8 cellular contexts compared by ENCODE assay signal in the genomic region with DNA sequence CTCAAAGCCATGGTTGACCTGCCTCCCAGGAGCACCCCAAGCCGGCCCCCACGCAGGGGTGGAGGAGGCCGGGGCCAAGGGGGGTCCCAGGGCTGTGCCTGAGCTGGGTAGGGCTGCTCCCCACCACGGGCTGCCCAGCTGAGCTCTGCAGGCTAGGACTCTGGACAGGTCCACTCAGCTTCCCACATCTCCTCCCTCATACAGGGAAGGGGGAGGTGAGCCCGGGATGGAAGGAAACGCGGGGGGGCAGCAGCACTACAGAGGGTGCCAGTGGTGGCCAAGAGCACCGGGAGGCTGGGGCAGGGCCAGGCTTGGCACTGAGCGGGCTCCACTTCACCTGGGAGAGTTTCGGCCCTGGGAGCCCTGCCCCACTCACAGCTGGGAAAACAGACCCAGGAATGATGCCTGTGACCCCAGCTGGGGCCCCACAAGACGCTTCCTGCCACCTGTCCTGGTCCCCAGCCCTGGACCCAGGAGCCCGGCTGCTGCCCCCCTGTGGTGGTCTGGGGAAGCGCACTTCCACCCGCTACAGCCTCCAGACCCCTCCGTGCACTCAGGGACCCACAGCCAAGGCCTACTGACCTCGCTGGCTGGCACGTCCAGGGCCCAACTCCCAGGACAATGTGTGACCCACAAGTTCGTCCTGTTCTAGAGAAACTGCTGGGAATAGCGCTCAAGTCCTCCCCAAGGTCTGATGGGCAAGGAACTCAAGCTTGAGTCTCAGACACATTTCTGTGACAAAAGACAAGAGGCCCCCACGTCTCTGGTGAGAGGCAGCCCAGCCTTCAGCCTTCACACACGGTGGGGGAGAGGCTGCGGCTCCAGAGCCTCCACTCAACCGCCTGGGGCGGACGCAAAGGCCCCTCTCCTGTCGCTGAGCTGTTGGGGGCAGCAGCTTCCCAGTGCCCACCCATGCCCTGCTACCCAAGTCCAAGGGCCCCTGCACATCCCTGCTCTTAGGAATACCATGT. TPM values are rescaled to one million over a fixed set of nuclear protein-coding genes. Genes with fewer than 3 reads are reported as not detected.
DNase-seq lines count a peak whose midpoint lies in the region; ATAC-seq lines count a peak whose summit lies in the region.

No MANE protein-coding gene starts in this region.

- peak overlapping the region in 2 of 3 donors; percentile 2 to 60 for H3K9ac ChIP-seq in skeletal muscle tissue (ENCODE audit: low read depth in 1 of 3, low read length in 3 of 3)

- peaks cover 32 to 48% (median 42%) of the 10 kb centered on the region in 3 donors for H3K4me1 ChIP-seq in skeletal muscle tissue (ENCODE audit: control insufficient read depth in 3 of 3, insufficient read depth in 3 of 3, low read length in 3 of 3)

- peak overlapping the region in 1 of 3 donors; percentile 35 for H3K4me3 ChIP-seq in skeletal muscle tissue (ENCODE audit: low read length in 3 of 3)

- peaks cover 11 to 16% (median 13%) of the 10 kb centered on the region in 3 donors for H3K36me3 ChIP-seq in skeletal muscle tissue (ENCODE audit: control insufficient read depth in 3 of 3, insufficient read depth in 3 of 3, low read length in 3 of 3)

- H3K27ac ChIP-seq in skeletal muscle tissue (ENCODE audit: low read depth, low read length): no peak overlapping the region

- intact Hi-C loops in Right ventricle myocardium superior (cut with DNase I): loop anchor here (10.0 kb wide), 1 partner anchor 133 kb away; no protein-coding TSS in a partner anchor

- DNase-seq in COLO668 (lab: John Stamatoyannopoulos, UW; ENCODE audit: unreplicated experiment) (peak; percentile 96), SHP77 (lab: John Stamatoyannopoulos, UW) (peak; percentile 50 to 76), activated gamma-delta T cell (lab: John Stamatoyannopoulos, UW) (peak; percentile 55), Right ventricle myocardium superior (peak; percentile 81), COLO829 (ENCODE audit: low spot score) (no peak), NCI-H2107 treated with DMSO at 0.1 percent for 48 hours (lab: John Stamatoyannopoulos, UW; ENCODE audit: unreplicated experiment) (no peak)

- H3K9me3 ChIP-seq in skeletal muscle tissue (ENCODE audit: control insufficient read depth in 3 of 3, low read length in 3 of 3): no peaks in the 10 kb centered on the region

- ATAC-seq in HG03460 (IDR thresholded peaks at IDR 0.05; ENCODE audit: unreplicated experiment) (peak; percentile 30), Right ventricle myocardium superior (ENCODE audit: poor library complexity) (peak; percentile 39)

- no peaks in the 10 kb centered on the region for H3K27me3 ChIP-seq in skeletal muscle tissue (ENCODE audit: control insufficient read depth in 3 of 3, insufficient read depth in 3 of 3, low read length in 3 of 3)

RNA-seq across cellular contexts. Expression of a gene that starts 3.0 kb away (rescaled TPM):
- total RNA-seq in Right ventricle myocardium superior: 271 TPM
- total RNA-seq in skeletal muscle tissue: 51.7 TPM

RNA-seq across cellular contexts. Expression of a gene that starts 13.7 kb away (rescaled TPM):
- 21.7 TPM for total RNA-seq in Right ventricle myocardium superior
- total RNA-seq in skeletal muscle tissue: 60.0 TPM

RNA-seq across cellular contexts. Expression of a gene that starts 22.8 kb away (rescaled TPM):
- 126 TPM for total RNA-seq in Right ventricle myocardium superior
- 44.9 TPM for total RNA-seq in skeletal muscle tissue

RNA-seq across cellular contexts. Expression of a gene that starts 27.1 kb away (rescaled TPM):
- total RNA-seq in Right ventricle myocardium superior: 45.7 TPM
- total RNA-seq in skeletal muscle tissue: 55.3 TPM

RNA-seq across cellular contexts. Expression of a gene that starts 35.1 kb away (rescaled TPM):
- total RNA-seq in Right ventricle myocardium superior: 144 TPM
- total RNA-seq in skeletal muscle tissue: 75.7 TPM

Comparison
In these comparisons a context has a peak if more than half of its experiments do, and no peak if none do; other contexts are left out.
1. DNase-seq: peak in COLO668 (single experiment), SHP77 (2 of 2), activated gamma-delta T cell (single experiment) and Right ventricle myocardium superior (single experiment); none in COLO829 (single experiment) and NCI-H2107 treated with DMSO at 0.1 percent for 48 hours (single experiment).